Comparison of ENCODE assay signal across 8 cellular contexts in the genomic region with DNA sequence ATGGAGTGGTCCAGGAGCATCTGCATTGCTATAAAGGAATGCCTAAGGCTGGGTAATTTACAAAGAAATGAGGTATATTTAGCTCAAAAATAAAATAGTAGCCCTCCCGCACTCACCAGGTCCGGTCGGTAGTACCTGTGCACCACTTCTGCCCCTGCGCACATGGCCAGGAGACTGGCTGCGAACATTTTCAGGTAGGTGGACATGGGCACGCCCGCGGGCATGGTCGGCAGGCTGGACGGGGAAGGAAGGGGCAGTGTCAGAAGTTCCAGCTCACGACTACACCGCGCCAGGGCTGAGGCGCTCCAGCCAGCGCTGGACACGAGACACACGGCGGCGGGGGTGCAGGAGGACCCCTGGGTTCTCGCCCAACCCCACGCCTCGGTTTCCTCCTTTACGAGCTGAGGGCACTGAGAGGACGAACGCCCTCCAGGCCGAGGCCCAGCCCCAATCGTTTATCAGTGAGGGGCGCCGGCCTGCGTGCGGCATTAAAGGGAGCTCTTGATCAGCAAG. TPM values are rescaled to one million over a fixed set of nuclear protein-coding genes. Genes with fewer than 3 reads are reported as not detected.
A peak's percentile ranks its signal among the peaks of the same experiment; 100 is the strongest.
DNase-seq lines count a peak whose midpoint lies in the region; ATAC-seq and TF ChIP-seq lines count a peak whose summit lies in the region.

No MANE protein-coding gene starts in this region.

- peak overlapping the region; percentile 91 for H3K4me3 Mint-ChIP-seq in activated T-helper 17 cell treated with anti-CD3 and anti-CD28 coated beads, Interleukin-2, amount 50 U/mL, for 72 hours

- ATAC-seq in GM19025 (IDR thresholded peaks at IDR 0.05; ENCODE audit: low read depth, unreplicated experiment) (peak; percentile 25), HG03439 (IDR thresholded peaks at IDR 0.05; ENCODE audit: unreplicated experiment) (peak; percentile 34)
- ATAC-seq in activated T-helper 17 cell treated with anti-CD3 and anti-CD28 coated beads, Interleukin-2, amount 50 U/mL, for 72 hours (replicated peaks): no peak

- H3K4me3 ChIP-seq in AG10803 (ENCODE audit: low read length) (peak overlapping the region; percentile 86), left ventricle myocardium inferior (peak overlapping the region; percentile 84), skeletal muscle cell (ENCODE audit: low read depth, low read length) (peak overlapping the region; percentile 87)

- no peaks in the 10 kb centered on the region for H3K27me3 Mint-ChIP-seq in activated T-helper 17 cell treated with anti-CD3 and anti-CD28 coated beads, Interleukin-2, amount 50 U/mL, for 72 hours

- peaks cover 28% of the 10 kb centered on the region for H3K36me3 ChIP-seq in left ventricle myocardium inferior

- peaks cover 20% of the 10 kb centered on the region for H3K4me1 Mint-ChIP-seq in activated T-helper 17 cell treated with anti-CD3 and anti-CD28 coated beads, Interleukin-2, amount 50 U/mL, for 72 hours

- DNase-seq in AG10803 (ENCODE audit: low read depth) (no peak), left ventricle myocardium inferior (no peak), skeletal muscle cell (ENCODE audit: low read depth) (no peak), NCI-H2107 (lab: John Stamatoyannopoulos, UW) (no peak), OCI-M1 (lab: John Stamatoyannopoulos, UW) (no peak)

- H3K27me3 ChIP-seq in left ventricle myocardium inferior (ENCODE audit: low read depth): no peaks in the 10 kb centered on the region

- intact Hi-C loops in left ventricle myocardium inferior (cut with micrococcal nuclease): no loop called here

- H3K4me1 ChIP-seq in left ventricle myocardium inferior: peaks cover 45% of the 10 kb centered on the region

- peaks cover 54% of the 10 kb centered on the region for H3K36me3 Mint-ChIP-seq in activated T-helper 17 cell treated with anti-CD3 and anti-CD28 coated beads, Interleukin-2, amount 50 U/mL, for 72 hours (ENCODE audit: low read depth)

- peak overlapping the region; percentile 96 for H3K27ac ChIP-seq in left ventricle myocardium inferior (replicated peaks)

- no peaks in the 10 kb centered on the region for H3K9me3 Mint-ChIP-seq in activated T-helper 17 cell treated with anti-CD3 and anti-CD28 coated beads, Interleukin-2, amount 50 U/mL, for 72 hours

- no peak for TF ChIP-seq CTCF in AG10803 (conservative IDR thresholded peaks at IDR 0.05; ENCODE audit: low read length)
- no peak for TF ChIP-seq CTCF in left ventricle myocardium inferior (IDR thresholded peaks at IDR 0.05; ENCODE audit: borderline replicate concordance)

- H3K9me3 ChIP-seq in left ventricle myocardium inferior (replicated peaks): no peaks in the 10 kb centered on the region

- peak overlapping the region; percentile 95 for H3K27ac Mint-ChIP-seq in activated T-helper 17 cell treated with anti-CD3 and anti-CD28 coated beads, Interleukin-2, amount 50 U/mL, for 72 hours

RNA-seq across cellular contexts. Expression of gene TDG, which starts 9.1 kb away (rescaled TPM):
- 10 to 100 TPM; 35.9 to 38.2 TPM for total RNA-seq in activated T-helper 17 cell treated with anti-CD3 and anti-CD28 coated beads, Interleukin-2, amount 50 U/mL, for 72 hours
- total RNA-seq in left ventricle myocardium inferior: 11.3 TPM

RNA-seq across cellular contexts. Expression of gene HSP90B1, which starts 26.4 kb away (rescaled TPM):
- total RNA-seq in activated T-helper 17 cell treated with anti-CD3 and anti-CD28 coated beads, Interleukin-2, amount 50 U/mL, for 72 hours: 100 to 1,000 TPM; 324 to 453 TPM
- 348 TPM for total RNA-seq in left ventricle myocardium inferior
